In genomic region chr1:29284961-29285560, GRCh38 we compare ENCODE assay signal across 32 cellular contexts.
"Had no signal": no experiment of that assay in that cellular context is flagged by ENCODE, and none has a peak within 500 bp of the region (broad histone marks: within the 10 kb centered on the region; RNA-seq: fewer than 3 reads in every experiment).

No MANE protein-coding gene starts in this region.

- DNase-seq: activated CD4-positive, alpha-beta memory T cell treated with anti-CD3 and anti-CD28 coated beads, Interleukin-2, amount 10 ng/mL, durations not matched to agents 7 days and 5 days; activated CD4-positive, alpha-beta T cell treated with anti-CD3 and anti-CD28 coated beads for 1 hour; activated CD4-positive, alpha-beta T cell treated with anti-CD3 and anti-CD28 coated beads for 48 hours; activated CD4-positive, CD25-positive, alpha-beta regulatory T cell; activated CD8-positive, alpha-beta memory T cell treated with anti-CD3 and anti-CD28 coated beads for 24 hours; activated CD8-positive, alpha-beta memory T cell treated with anti-CD3 and anti-CD28 coated beads, Interleukin-2, amount 10 ng/mL, durations not matched to agents 7 days and 5 days; activated CD8-positive, alpha-beta memory T cell treated with anti-CD3 and anti-CD28 coated beads, Interleukin-2, amount 50 U/mL, for 48 hours; activated gamma-delta T cell; activated naive CD4-positive, alpha-beta T cell treated with Interleukin-2 at 50 U/mL for 16 hours; activated naive CD8-positive, alpha-beta T cell treated with anti-CD3 and anti-CD28 coated beads, Interleukin-2, amount 10 ng/mL, durations not matched to agents 7 days and 5 days; activated T-cell treated with anti-CD3 and anti-CD28 coated beads, Interleukin-2, amount 50 U/mL, for 48 hours; amygdala; caudate nucleus; NCI-H1092 treated with DMSO at 0.1 percent for 48 hours; NCI-H1417; NCI-H146; NCI-H187; NCI-H2029 treated with DMSO at 0.1 percent for 48 hours; NCI-H2107; NCI-H2171; NCI-H510A; NCI-H526 treated with DMSO at 0.1 percent for 48 hours; NCI-H82; NK-92 treated with Interleukin-12 subunit alpha and Interleukin-12 subunit beta, amount 100 ng/mL, for 24 hours; PC-9; SHP77; SJCRH30; T1000; WERI-Rb-1 had no signal

- H3K27me3 ChIP-seq: ascending aorta, SJCRH30 had no signal

- H3K9ac ChIP-seq: KMS-11 had no signal

- H3K9me3 ChIP-seq: ascending aorta, SJCRH30 had no signal

- H2AFZ ChIP-seq: PC-9 had no signal

- ATAC-seq: activated CD8-positive, alpha-beta memory T cell treated with anti-CD3 and anti-CD28 coated beads, Interleukin-2, amount 10 ng/mL, durations not matched to agents 7 days and 5 days had no signal

- H3K27ac ChIP-seq: ascending aorta, KMS-11, PC-9, SJCRH30, SK-N-MC, WERI-Rb-1 had no signal

- H3K36me3 ChIP-seq: SJCRH30 had no signal

- H3K4me3 ChIP-seq: ascending aorta, PC-9, SJCRH30, SK-N-MC had no signal

- H3K4me2 ChIP-seq: KMS-11, PC-9 had no signal

- H3K4me1 ChIP-seq: ascending aorta, SJCRH30 had no signal
